In genomic region chr1:84101204-84101603, GRCh38 we compare ENCODE assay signal across 15 cellular contexts. TPM values are rescaled to one million over a fixed set of nuclear protein-coding genes. Genes with fewer than 3 reads are reported as not detected.
A peak's percentile ranks its signal among the peaks of the same experiment; 100 is the strongest.
DNase-seq lines count a peak whose midpoint lies in the region; ATAC-seq, FAIRE-seq and TF ChIP-seq lines count a peak whose summit lies in the region.
"Had no signal": no experiment of that assay in that cellular context is flagged by ENCODE, and none has a peak within 500 bp of the region (broad histone marks: within the 10 kb centered on the region; RNA-seq: fewer than 3 reads in every experiment).

No MANE protein-coding gene starts in this region.

- no peak overlapping the region for H2AFZ ChIP-seq in K562 (ENCODE audit: low read depth, low read length)
- no peak overlapping the region for H2AFZ ChIP-seq in hepatocyte

- in situ Hi-C loops in K562 (cut with MboI) = no loop called here

- intact Hi-C loops in K562 (cut with micrococcal nuclease) (no loop called here), kidney (cut with DNase I) (no loop called here)

- TF ChIP-seq POLR2A in K562 (conservative IDR thresholded peaks at IDR 0.05) = no peak

- no peak for DNase-seq in D721Med (ENCODE audit: insufficient read length, low spot score)
- peak in 1 of 4 experiments; percentile 24 for DNase-seq in K562 (ENCODE audit: extremely low read depth in 1 of 4, low spot score in 3 of 4)
- peak; percentile 5 for DNase-seq in hepatocyte (ENCODE audit: low spot score)
- DNase-seq in renal cortical epithelial cell (ENCODE audit: low read depth) = peak; percentile 16
- no peak for DNase-seq in NCI-H226
- no peak for DNase-seq in kidney
- DNase-seq: C1 segment of cervical spinal cord; CD4-positive, alpha-beta T cell; COR-L47; DMS53; GOT3 had no signal

- FAIRE-seq in D721Med (lab: Jason Lieb, UNC) = peak; percentile 25
- no peak for FAIRE-seq in K562 (lab: Jason Lieb, UNC)
- no peak for FAIRE-seq in kidney (lab: Jason Lieb, UNC)
- FAIRE-seq: GM18507 had no signal

- H3K9ac ChIP-seq in K562 (ENCODE audit: insufficient read depth in 1 of 2, low read depth in 2 of 2, low read length in 2 of 2) (no peak overlapping the region), kidney (ENCODE audit: low read length in 2 of 2) (no peak overlapping the region)

- 7% methylated on average over 1 of the region's 1 CpG for WGBS in K562 (ENCODE audit: insufficient coverage, low coverage, missing lambda C conversion rate)
- 21% methylated on average over 1 of the region's 1 CpG for WGBS in hepatocyte (ENCODE audit: low lambda C conversion rate, missing lambda C conversion rate)

- H3K27ac ChIP-seq in K562 (ENCODE audit: extremely low read depth, low read depth, low read length) (peak overlapping the region; percentile 42; the same call in 1 of the 3 replicates), hepatocyte (peak overlapping the region; percentile 44), kidney (ENCODE audit: low read depth in 2 of 2, low read length in 2 of 2) (no peak overlapping the region)

- H3K9me1 ChIP-seq in K562 (ENCODE audit: control insufficient read depth, insufficient read depth, low read length) = no peaks in the 10 kb centered on the region

- ATAC-seq in K562 = peak; percentile 21; the same call in 2 of the 3 replicates
- no peak for ATAC-seq in HG02884 (IDR thresholded peaks at IDR 0.05; ENCODE audit: unreplicated experiment)
- no peak for ATAC-seq in GM19324 (IDR thresholded peaks at IDR 0.05; ENCODE audit: low FRiP score, unreplicated experiment)

- no peaks in the 10 kb centered on the region for H4K20me1 ChIP-seq in K562 (replicated peaks; ENCODE audit: control insufficient read depth, insufficient read depth, low read length)
- H4K20me1 ChIP-seq in hepatocyte (ENCODE audit: insufficient read depth, poor library complexity, severe bottlenecking) = no peaks in the 10 kb centered on the region

- H3K4me2 ChIP-seq in K562 (ENCODE audit: insufficient read depth, low read length) (no peak overlapping the region), hepatocyte (peak overlapping the region; percentile 44)

- TF ChIP-seq CTCF in D721Med (IDR thresholded peaks at IDR 0.05; ENCODE audit: insufficient read depth, missing control alignments) (no peak), K562 (IDR thresholded peaks at IDR 0.05 in 2 of 3, conservative IDR thresholded peaks at IDR 0.05 in 1 of 3; ENCODE audit: insufficient read depth in 2 of 3, low read depth in 1 of 3, low read length in 3 of 3) (no peak), hepatocyte (IDR thresholded peaks at IDR 0.05; ENCODE audit: poor library complexity) (no peak), kidney (IDR thresholded peaks at IDR 0.05; ENCODE audit: borderline replicate concordance, extremely low read depth, insufficient read depth) (no peak)

- H3K9me2 ChIP-seq in hepatocyte (replicated peaks; ENCODE audit: insufficient read depth) = no peaks in the 10 kb centered on the region

- H3K27me3 ChIP-seq in K562 (ENCODE audit: control insufficient read depth in 2 of 2, insufficient read depth in 2 of 2, low read length in 2 of 2) = no peaks in the 10 kb centered on the region
- no peaks in the 10 kb centered on the region for H3K27me3 ChIP-seq in hepatocyte

- H3K9me3 ChIP-seq in K562 (replicated peaks; ENCODE audit: control insufficient read depth, insufficient read depth, low read depth, low read length) = no peaks in the 10 kb centered on the region
- H3K9me3 ChIP-seq in hepatocyte (ENCODE audit: low read depth) = no peaks in the 10 kb centered on the region
- no peaks in the 10 kb centered on the region for H3K9me3 ChIP-seq in kidney (ENCODE audit: control insufficient read depth in 1 of 2, low read length in 2 of 2)
- H3K9me3 ChIP-seq: HAP-1 had no signal

- no peak overlapping the region for H3K4me3 ChIP-seq in K562
- no peak overlapping the region for H3K4me3 ChIP-seq in hepatocyte
- H3K4me3 ChIP-seq in kidney (ENCODE audit: low read length in 2 of 2) = no peak overlapping the region
- H3K4me3 ChIP-seq: HAP-1 had no signal

- CTCF ChIA-PET in K562 (lab: Yijun Ruan, JAX; ENCODE audit: low intra/inter-chr PET ratio) = no interaction called here

- POLR2A ChIA-PET in K562 (lab: Yijun Ruan, JAX) = interaction anchor here (0.8 kb wide), 1 partner anchor 15 kb away, joined by 3 read pairs; no protein-coding TSS in a partner anchor

- H3K79me2 ChIP-seq in K562 (ENCODE audit: control insufficient read depth, insufficient read depth, low read length) (peaks cover 3% of the 10 kb centered on the region; the same call in 1 of the 3 replicates), hepatocyte (peaks cover 18% of the 10 kb centered on the region)

- TF ChIP-seq EP300 in K562 (IDR thresholded peaks at IDR 0.05; ENCODE audit: low read length) = peak; percentile 22; the same call in 1 of the 2 replicates

- H3K36me3 ChIP-seq in K562 (ENCODE audit: control insufficient read depth, insufficient read depth, low read length) (peaks cover 2% of the 10 kb centered on the region; the same call in 1 of the 3 replicates), hepatocyte (replicated peaks; ENCODE audit: insufficient read depth, low read depth) (no peaks in the 10 kb centered on the region), kidney (ENCODE audit: control insufficient read depth in 1 of 2, insufficient read depth in 2 of 2, low read length in 2 of 2) (no peaks in the 10 kb centered on the region)
- H3K36me3 ChIP-seq: HAP-1 had no signal

- peaks cover 5 to 34% of the 10 kb centered on the region in 2 experiments; a peak in 4 of 5 replicates for H3K4me1 ChIP-seq in K562 (replicated peaks in 1 of 2; ENCODE audit: control insufficient read depth in 2 of 2, insufficient read depth in 2 of 2, low read length in 2 of 2)
- H3K4me1 ChIP-seq in hepatocyte (ENCODE audit: insufficient read depth) = peaks cover 14% of the 10 kb centered on the region
- peaks cover 3 to 9% of the 10 kb centered on the region in 2 donors for H3K4me1 ChIP-seq in kidney (ENCODE audit: control insufficient read depth in 1 of 2, insufficient read depth in 1 of 2, low read depth in 1 of 2, low read length in 2 of 2)

- no peak for TF ChIP-seq RAD21 in K562 (CRISPR knock-in tag; conservative IDR thresholded peaks at IDR 0.05 in 1 of 2, IDR thresholded peaks at IDR 0.05 in 1 of 2)

- BruUV-seq in K562 (replicated peaks; lab: Mats Ljungman, UMichigan) = no TSS peak

TF ChIP-seq in K562, 482 proteins besides CTCF, POLR2A, EP300 and RAD21 (continues in another document):
- 0 out of 2 replicates have a peak, but pooled peaks have one; percentile 34 for TF ChIP-seq SMARCA4 (IDR thresholded peaks at IDR 0.05)
- no peak for TF ChIP-seq MYBL2 (IDR thresholded peaks at IDR 0.05; ENCODE audit: low read depth)
- TF ChIP-seq MYBL2 (CRISPR knock-in tag; IDR thresholded peaks at IDR 0.05; ENCODE audit: borderline replicate concordance) = no peak
- peak; percentile 11 for TF ChIP-seq MEIS2 (IDR thresholded peaks at IDR 0.05; ENCODE audit: partially characterized antibody)
- peak in 1 of 2 experiments; percentile 20; a peak in 1 of 4 replicates for TF ChIP-seq TRIM24 (IDR thresholded peaks at IDR 0.05)
- TF ChIP-seq HMBOX1 (IDR thresholded peaks at IDR 0.05) = peak; percentile 66
- TF ChIP-seq CEBPG (CRISPR knock-in tag; IDR thresholded peaks at IDR 0.05) = no peak
- TF ChIP-seq CEBPG (tag; conservative IDR thresholded peaks at IDR 0.05 in 1 of 2, IDR thresholded peaks at IDR 0.05 in 1 of 2) = peak in 1 of 2 experiments; percentile 53; a peak in 2 of 4 replicates
- TF ChIP-seq TEAD4 (IDR thresholded peaks at IDR 0.05; ENCODE audit: low read length) = no peak
- no peak for TF ChIP-seq TEAD4 (CRISPR knock-in tag; IDR thresholded peaks at IDR 0.05; ENCODE audit: borderline replicate concordance)
- peak; percentile 84 for TF ChIP-seq ZNF134 (CRISPR knock-in tag; conservative IDR thresholded peaks at IDR 0.05)
- no peak for TF ChIP-seq MAFK (IDR thresholded peaks at IDR 0.05; ENCODE audit: low read length)
- no peak for TF ChIP-seq PHF8 (IDR thresholded peaks at IDR 0.05; ENCODE audit: borderline replicate concordance, low read length)
- TF ChIP-seq FOSL1 (tag; conservative IDR thresholded peaks at IDR 0.05) = peak; percentile 41
- TF ChIP-seq DDX20 (tag; IDR thresholded peaks at IDR 0.05; ENCODE audit: low read depth) = no peak
- no peak for TF ChIP-seq SRSF3 (IDR thresholded peaks at IDR 0.05; ENCODE audit: insufficient read depth, low read length)
- TF ChIP-seq MAFG (tag; conservative IDR thresholded peaks at IDR 0.05) = 0 out of 2 replicates have a peak, but pooled peaks have one; percentile 9

RNA-seq across cellular contexts. Expression of gene PRKACB, which starts 42.9 kb away (rescaled TPM):
- total RNA-seq in K562 (2011; cell fraction: chromatin; rRNA removed; ENCODE audit: low replicate concordance) = 1.1 and 6.3 TPM in 2 replicates
- total RNA-seq in K562 (2011; cell fraction: nucleolus; rRNA removed) = 0.33 and 1.2 TPM in 2 replicates
- 1.2 and 2.2 TPM in 2 replicates for total RNA-seq in K562 (2011; cell fraction: nucleoplasm; rRNA removed)
- total RNA-seq in K562 (2014; rRNA removed) (1.6 and 2.1 TPM in 2 replicates), K562 (2014; rRNA removed; fragmentation: Illumina TruSeq; extraction: Trizol) (4.1 and 5.5 TPM in 2 replicates), K562 (2015; rRNA removed; fragmentation: Illumina TruSeq; extraction: Trizol) (5.0 and 5.2 TPM in 2 replicates), K562 (2021) (4.5 and 5.4 TPM in 2 replicates), hepatocyte (28.7 and 29.5 TPM in 2 replicates), renal cortical epithelial cell (11.6 and 33.1 TPM in 2 replicates), kidney (52.5 TPM)
- polyA plus RNA-seq in K562 (2011; rRNA removed) (0.97 and 2.8 TPM in 2 replicates), K562 (2014; fragmentation: Illumina TruSeq; extraction: Trizol) (2.6 and 3.8 TPM in 2 replicates), K562 (2014; fragmentation: Nextera tagmentation; extraction: Ambion mirVana) (1 to 10 TPM; 1.1 to 1.5 TPM), K562 (2014; rRNA removed) (1.9 and 2.6 TPM in 2 replicates), hepatocyte (8.6 and 14.0 TPM in 2 replicates), kidney (ENCODE audit: insufficient read depth, low read depth, low replicate concordance) (22.4 TPM)
- 0.37 and 0.52 TPM in 2 replicates for polyA plus RNA-seq in K562 (2011; cell fraction: cytosol; rRNA removed)
- 0.68 and 0.86 TPM in 2 replicates for polyA plus RNA-seq in K562 (2011; cell fraction: nucleus; rRNA removed)
- polyA plus RNA-seq in K562 (2012) = 3.5 and 9.0 TPM in 2 replicates
- polyA minus RNA-seq in K562 (2011; rRNA and poly(A)+ RNA removed) = 2.4 and 4.0 TPM in 2 replicates
- polyA minus RNA-seq in K562 (2011; cell fraction: cytosol; rRNA and poly(A)+ RNA removed) = 0.91 and 1.8 TPM in 2 replicates
- polyA minus RNA-seq in K562 (2011; cell fraction: nucleus; rRNA and poly(A)+ RNA removed) = 1.7 and 2.4 TPM in 2 replicates

Comparison
In these comparisons a context has a peak if more than half of its experiments do, and no peak if none do; other contexts are left out.
1. DNase-seq: peak in hepatocyte (single experiment) and renal cortical epithelial cell (single experiment); none in D721Med (single experiment), NCI-H226 (single experiment) and kidney (single experiment).
2. H3K27ac ChIP-seq: peak in K562 (single experiment) and hepatocyte (single experiment); none in kidney (0 of 2).